Comparison of ENCODE assay signal across 28 cellular contexts in genomic region chr3:181289306-181289705, GRCh38.
"Had no signal": no experiment of that assay in that cellular context is flagged by ENCODE, and none has a peak within 500 bp of the region (broad histone marks: within the 10 kb centered on the region; RNA-seq: fewer than 3 reads in every experiment).

No MANE protein-coding gene starts in this region.

- H3K36me3 ChIP-seq: stomach, suprapubic skin, thoracic aorta, thyroid gland, tibial artery, tibial nerve, transverse colon, upper lobe of left lung, upper lobe of right lung, uterus, vagina had no signal

- H3K4me3 ChIP-seq: stomach, suprapubic skin, testis, thoracic aorta, thyroid gland, tibial artery, tibial nerve, transverse colon, upper lobe of left lung, upper lobe of right lung, uterus, vagina had no signal

- ATAC-seq: stimulated activated effector memory CD8-positive, alpha-beta T cell treated with anti-CD3 and anti-CD28 coated beads, Interleukin-12 subunit alpha, Interleukin-12 subunit beta, amount 100 ng/mL, for 72 hours; stimulated activated memory B cell treated with anti-CD40 and anti-IgM and Interleukin-4, amounts not matched to agents 10 μg/mL and 1 μg/mL and 100 μg/mL, for 72 hours; stimulated activated naive B cell treated with anti-CD40 and anti-IgM and Interleukin-4, amounts not matched to agents 10 μg/mL and 1 μg/mL and 100 μg/mL, for 72 hours; stimulated activated naive CD8-positive, alpha-beta T cell treated with anti-CD3 and anti-CD28 coated beads, Interleukin-15, amount 100 ng/mL, for 72 hours; stimulated activated naive CD8-positive, alpha-beta T cell treated with anti-CD3 and anti-CD28 coated beads, Interleukin-15, Interleukin-2, amounts not matched to agents 100 U/mL and 50 U/mL, for 24 hours; upper lobe of right lung had no signal

- H3K9me3 ChIP-seq: stomach, suprapubic skin, testis, thoracic aorta, thyroid gland, tibial artery, tibial nerve, transverse colon, upper lobe of left lung, upper lobe of right lung, uterus, vagina had no signal

- H3K4me3 Mint-ChIP-seq: stimulated activated effector memory CD8-positive, alpha-beta T cell treated with anti-CD3 and anti-CD28 coated beads, Interleukin-12 subunit alpha, Interleukin-12 subunit beta, amount 100 ng/mL, for 72 hours; stimulated activated memory B cell treated with anti-CD40 and anti-IgM and Interleukin-4, amounts not matched to agents 10 μg/mL and 1 μg/mL and 100 μg/mL, for 72 hours; stimulated activated naive B cell treated with anti-CD40 and anti-IgM and Interleukin-4, amounts not matched to agents 10 μg/mL and 1 μg/mL and 100 μg/mL, for 72 hours; stimulated activated naive CD8-positive, alpha-beta T cell treated with anti-CD3 and anti-CD28 coated beads, Interleukin-15, amount 100 ng/mL, for 72 hours; stimulated activated naive CD8-positive, alpha-beta T cell treated with anti-CD3 and anti-CD28 coated beads, Interleukin-15, Interleukin-2, amounts not matched to agents 100 ng/mL and 50 ng/mL, for 24 hours; type B pancreatic cell had no signal

- H3K4me1 Mint-ChIP-seq: stimulated activated effector memory CD8-positive, alpha-beta T cell treated with anti-CD3 and anti-CD28 coated beads, Interleukin-12 subunit alpha, Interleukin-12 subunit beta, amount 100 ng/mL, for 72 hours; stimulated activated memory B cell treated with anti-CD40 and anti-IgM and Interleukin-4, amounts not matched to agents 10 μg/mL and 1 μg/mL and 100 μg/mL, for 72 hours; stimulated activated naive B cell treated with anti-CD40 and anti-IgM and Interleukin-4, amounts not matched to agents 10 μg/mL and 1 μg/mL and 100 μg/mL, for 72 hours; stimulated activated naive CD8-positive, alpha-beta T cell treated with anti-CD3 and anti-CD28 coated beads, Interleukin-15, amount 100 ng/mL, for 72 hours had no signal

- H3K27ac ChIP-seq: stomach, suprapubic skin, testis, thoracic aorta, thyroid gland, tibial artery, tibial nerve, transverse colon, upper lobe of left lung, upper lobe of right lung, uterus, vagina had no signal

- H3K36me3 Mint-ChIP-seq: stimulated activated effector memory CD8-positive, alpha-beta T cell treated with anti-CD3 and anti-CD28 coated beads, Interleukin-12 subunit alpha, Interleukin-12 subunit beta, amount 100 ng/mL, for 72 hours; stimulated activated memory B cell treated with anti-CD40 and anti-IgM and Interleukin-4, amounts not matched to agents 10 μg/mL and 1 μg/mL and 100 μg/mL, for 72 hours; stimulated activated naive B cell treated with anti-CD40 and anti-IgM and Interleukin-4, amounts not matched to agents 10 μg/mL and 1 μg/mL and 100 μg/mL, for 72 hours; type B pancreatic cell had no signal

- H3K9me3 Mint-ChIP-seq: stimulated activated memory B cell treated with anti-CD40 and anti-IgM and Interleukin-4, amounts not matched to agents 10 μg/mL and 1 μg/mL and 100 μg/mL, for 72 hours; stimulated activated naive B cell treated with anti-CD40 and anti-IgM and Interleukin-4, amounts not matched to agents 10 μg/mL and 1 μg/mL and 100 μg/mL, for 72 hours; stimulated activated naive CD8-positive, alpha-beta T cell treated with anti-CD3 and anti-CD28 coated beads, Interleukin-15, amount 100 ng/mL, for 72 hours; stimulated activated naive CD8-positive, alpha-beta T cell treated with anti-CD3 and anti-CD28 coated beads, Interleukin-15, Interleukin-2, amounts not matched to agents 100 ng/mL and 50 ng/mL, for 24 hours; type B pancreatic cell had no signal

- H3K27me3 ChIP-seq: stomach, suprapubic skin, testis, thyroid gland, tibial artery, tibial nerve, transverse colon, upper lobe of left lung, upper lobe of right lung, uterus, vagina had no signal

- H3K27me3 Mint-ChIP-seq: stimulated activated memory B cell treated with anti-CD40 and anti-IgM and Interleukin-4, amounts not matched to agents 10 μg/mL and 1 μg/mL and 100 μg/mL, for 72 hours; stimulated activated naive CD8-positive, alpha-beta T cell treated with anti-CD3 and anti-CD28 coated beads, Interleukin-15, Interleukin-2, amounts not matched to agents 100 ng/mL and 50 ng/mL, for 24 hours had no signal

- H3K27ac Mint-ChIP-seq: stimulated activated effector memory CD8-positive, alpha-beta T cell treated with anti-CD3 and anti-CD28 coated beads, Interleukin-12 subunit alpha, Interleukin-12 subunit beta, amount 100 ng/mL, for 72 hours; stimulated activated memory B cell treated with anti-CD40 and anti-IgM and Interleukin-4, amounts not matched to agents 10 μg/mL and 1 μg/mL and 100 μg/mL, for 72 hours; stimulated activated naive B cell treated with anti-CD40 and anti-IgM and Interleukin-4, amounts not matched to agents 10 μg/mL and 1 μg/mL and 100 μg/mL, for 72 hours; stimulated activated naive CD8-positive, alpha-beta T cell treated with anti-CD3 and anti-CD28 coated beads, Interleukin-15, amount 100 ng/mL, for 72 hours; stimulated activated naive CD8-positive, alpha-beta T cell treated with anti-CD3 and anti-CD28 coated beads, Interleukin-15, Interleukin-2, amounts not matched to agents 100 ng/mL and 50 ng/mL, for 24 hours; type B pancreatic cell had no signal

- DNase-seq: stimulated activated CD4-positive, alpha-beta T cell treated with anti-CD3 and anti-CD28 coated beads, Interleukin-2, amount 100 ng/mL, for 48 hours; stimulated activated CD4-positive, alpha-beta T cell treated with anti-CD3 and anti-CD28 coated beads, Interleukin-4, amount 100 ng/mL, for 1 hour; stimulated activated CD4-positive, alpha-beta T cell treated with anti-CD3 and anti-CD28 coated beads, Interleukin-4, amount 100 ng/mL, for 24 hours; stimulated activated CD4-positive, alpha-beta T cell treated with anti-CD3 and anti-CD28 coated beads, Interleukin-4, amount 100 ng/mL, for 4 hours; stimulated activated CD8-positive, alpha-beta memory T cell treated with anti-CD3 and anti-CD28 coated beads, Interleukin-4, amount 100 ng/mL, for 48 hours; stimulated activated naive B cell treated with anti-CD40 and anti-IgM and Interleukin-4, amounts not matched to agents 10 μg/mL and 1 μg/mL and 100 μg/mL, for 72 hours; stimulated activated naive CD4-positive, alpha-beta T cell; stimulated activated naive CD4-positive, alpha-beta T cell treated with Interleukin-2 at 50 U/mL for 16 hours; stimulated activated naive CD8-positive, alpha-beta T cell treated with anti-CD3 and anti-CD28 coated beads, Interleukin-15, amount 100 ng/mL, for 72 hours; stimulated activated naive CD8-positive, alpha-beta T cell treated with anti-CD3 and anti-CD28 coated beads, Interleukin-15, Interleukin-2, amounts not matched to agents 100 U/mL and 50 U/mL, for 24 hours; stomach; substantia nigra; testis; thyroid gland; tibial artery; transverse colon; trophoblast cell; upper lobe of left lung; upper lobe of right lung; uterus had no signal
